27 cellular contexts compared by ENCODE assay signal in the genomic region with DNA sequence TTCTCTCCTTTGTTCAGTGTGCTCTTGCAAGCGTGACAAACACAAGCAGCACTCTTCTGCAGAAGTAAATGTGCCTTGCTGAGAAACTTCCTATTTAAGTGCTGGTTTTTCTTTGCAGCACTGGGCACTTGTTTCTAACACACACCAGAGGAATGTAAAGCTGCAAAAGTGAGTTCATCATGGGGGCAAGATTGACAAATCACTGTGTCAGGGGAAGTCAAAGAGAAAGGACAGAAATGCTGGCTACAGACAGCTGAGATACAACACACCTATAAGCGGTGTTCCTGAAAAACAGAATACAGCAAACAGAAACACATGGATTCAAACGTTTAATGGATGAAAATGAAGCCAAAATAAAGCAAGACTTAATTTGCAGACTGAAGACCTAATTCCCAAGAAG. TPM values are rescaled to one million over a fixed set of nuclear protein-coding genes. Genes with fewer than 3 reads are reported as not detected.
A peak's percentile ranks its signal among the peaks of the same experiment; 100 is the strongest.
DNase-seq lines count a peak whose midpoint lies in the region; ATAC-seq, FAIRE-seq and TF ChIP-seq lines count a peak whose summit lies in the region.
"Had no signal": no experiment of that assay in that cellular context is flagged by ENCODE, and none has a peak within 500 bp of the region (broad histone marks: within the 10 kb centered on the region; RNA-seq: fewer than 3 reads in every experiment).

No MANE protein-coding gene starts in this region.

- H3K4me1 ChIP-seq in HepG2 (ENCODE audit: insufficient read depth, low read length) (no peaks in the 10 kb centered on the region), right lobe of liver (no peaks in the 10 kb centered on the region)
- H3K4me1 ChIP-seq: ascending aorta had no signal

- peaks cover 0 to 5% of the 10 kb centered on the region in 2 experiments; a peak in 2 of 5 replicates for H3K27me3 ChIP-seq in HepG2 (ENCODE audit: control insufficient read depth in 1 of 2, insufficient read depth in 2 of 2, low read length in 2 of 2)
- H3K27me3 ChIP-seq in right lobe of liver, result no peaks in the 10 kb centered on the region
- H3K27me3 ChIP-seq: ascending aorta had no signal

- TF ChIP-seq CTCF in HepG2 (CRISPR knock-in tag; IDR thresholded peaks at IDR 0.05), result no peak
- TF ChIP-seq CTCF in right lobe of liver (IDR thresholded peaks at IDR 0.05), result no peak

- no peak overlapping the region for H2AFZ ChIP-seq in HepG2 (ENCODE audit: low read length)

- H3K4me2 ChIP-seq in HepG2 (ENCODE audit: low read depth, low read length), result no peak overlapping the region

- FAIRE-seq in HepG2 (lab: Jason Lieb, UNC), result no peak
- FAIRE-seq: D721Med, frontal cortex, small intestine, urothelium cell line had no signal

- H3K4me3 ChIP-seq in HepG2 (replicated peaks in 1 of 3; ENCODE audit: insufficient read depth in 1 of 3, low read depth in 2 of 3, low read length in 3 of 3), result no peak overlapping the region
- no peak overlapping the region for H3K4me3 ChIP-seq in right lobe of liver
- H3K4me3 ChIP-seq: ascending aorta, SK-N-MC had no signal

- TF ChIP-seq EP300 in HepG2 (IDR thresholded peaks at IDR 0.05; ENCODE audit: low read depth in 2 of 2, low read length in 2 of 2) (no peak), HepG2 (CRISPR knock-in tag; IDR thresholded peaks at IDR 0.05; ENCODE audit: borderline replicate concordance) (no peak)

- H3K9me3 ChIP-seq in HepG2 (ENCODE audit: low read length), result peaks cover 30% of the 10 kb centered on the region
- H3K9me3 ChIP-seq in right lobe of liver, result peaks cover 0 to 18% (median 1%) of the 10 kb centered on the region in 4 donors

- no peak overlapping the region for H3K9ac ChIP-seq in HepG2 (ENCODE audit: insufficient read depth, low read depth, low read length)

- TF ChIP-seq RAD21 in HepG2 (CRISPR knock-in tag; IDR thresholded peaks at IDR 0.05), result no peak

- TF ChIP-seq POLR2A in HepG2 (IDR thresholded peaks at IDR 0.05; ENCODE audit: insufficient read depth in 1 of 2, low read depth in 2 of 2, low read length in 2 of 2) (no peak), right lobe of liver (IDR thresholded peaks at IDR 0.05) (no peak), erythroblast (IDR thresholded peaks at IDR 0.05; ENCODE audit: low read length) (no peak)

- no peak overlapping the region for H3K27ac ChIP-seq in HepG2 (ENCODE audit: extremely low read length, insufficient read depth, low read length)
- no peak overlapping the region for H3K27ac ChIP-seq in right lobe of liver
- H3K27ac ChIP-seq: ascending aorta, SK-N-MC had no signal

- POLR2A ChIA-PET in HepG2 (lab: Yijun Ruan, JAX), result no interaction called here

- H3K79me2 ChIP-seq in HepG2 (ENCODE audit: insufficient read depth, low read length), result no peaks in the 10 kb centered on the region

- in situ Hi-C loops in HepG2 (cut with HindIII; ENCODE audit: extremely low pct_ligation_motif_present, low pct_unique_long_range_greater_than_20kb), result no loop called here

- intact Hi-C loops in HepG2 (cut with micrococcal nuclease; ENCODE audit: unreplicated experiment), result no loop called here
- intact Hi-C loops in right lobe of liver (cut with DNase I), result no loop called here

- 1% methylated on average over 3 of the region's 3 CpGs for WGBS in HepG2 (ENCODE audit: low lambda C conversion rate)
- 59% methylated on average over 3 of the region's 3 CpGs for WGBS in right lobe of liver (ENCODE audit: insufficient coverage, low coverage, low lambda C conversion rate, missing lambda C conversion rate)

- ATAC-seq in HepG2 (no peak), right lobe of liver (no peak), GM18502 (IDR thresholded peaks at IDR 0.05; ENCODE audit: poor library complexity, unreplicated experiment) (no peak)
- ATAC-seq: activated CD8-positive, alpha-beta memory T cell treated with anti-CD3 and anti-CD28 coated beads, Interleukin-2, amount 10 ng/mL, durations not matched to agents 7 days and 5 days; stimulated activated effector memory CD8-positive, alpha-beta T cell treated with anti-CD3 and anti-CD28 coated beads, Interleukin-12 subunit alpha, Interleukin-12 subunit beta, amount 100 ng/mL, for 72 hours had no signal

- H3K36me3 ChIP-seq in HepG2 (replicated peaks in 1 of 2; ENCODE audit: control insufficient read depth in 1 of 2, insufficient read depth in 2 of 2, low read length in 2 of 2) (no peaks in the 10 kb centered on the region), right lobe of liver (no peaks in the 10 kb centered on the region)
- H3K36me3 ChIP-seq: ascending aorta had no signal

- no peaks in the 10 kb centered on the region for H4K20me1 ChIP-seq in HepG2 (ENCODE audit: insufficient read depth, low read length)

- CTCF ChIA-PET in HepG2 (lab: Yijun Ruan, JAX; ENCODE audit: low intra/inter-chr PET ratio, low total read pairs), result no interaction called here

- DNase-seq in HepG2 (ENCODE audit: low spot score) (no peak), right lobe of liver (no peak), astrocyte of the hippocampus (ENCODE audit: low read depth, low spot score) (peak; percentile 19), erythroblast (lab: John Stamatoyannopoulos, UW) (peak; percentile 49 to 77), 8988T (no peak)
- no peak for DNase-seq in stimulated activated naive CD4-positive, alpha-beta T cell treated with Interleukin-2 at 50 U/mL for 16 hours (lab: John Stamatoyannopoulos, UW)
- DNase-seq in central memory CD4-positive, alpha-beta T cell, result no peak
- DNase-seq: activated CD4-positive, alpha-beta T cell treated with anti-CD3 and anti-CD28 coated beads, Interleukin-2, amount 10 ng/mL, durations not matched to agents 7 days and 5 days; activated CD8-positive, alpha-beta memory T cell treated with anti-CD3 and anti-CD28 coated beads, Interleukin-2, amount 10 ng/mL, durations not matched to agents 7 days and 5 days; activated naive CD4-positive, alpha-beta T cell treated with anti-CD3 and anti-CD28 coated beads, Interleukin-2, amount 50 U/mL, for 16 hours; C1 segment of cervical spinal cord; cortex of kidney; Kasumi-1; NCI-H1105; NCI-H2029 treated with DMSO at 0.1 percent for 48 hours; RPMI8226; small intestine; stimulated activated CD4-positive, alpha-beta T cell treated with anti-CD3 and anti-CD28 coated beads, Interleukin-2, amount 100 ng/mL, for 24 hours; T-helper 2 cell had no signal

- no TSS peak for BruUV-seq in HepG2 (replicated peaks; lab: Mats Ljungman, UMichigan)

TF ChIP-seq in HepG2, 621 proteins besides CTCF, POLR2A, EP300 and RAD21:
- TF ChIP-seq SRF (IDR thresholded peaks at IDR 0.05; ENCODE audit: low read depth, low read length) (no peak), ZNF562 (CRISPR knock-in tag; IDR thresholded peaks at IDR 0.05; ENCODE audit: borderline replicate concordance) (peak; percentile 90; the same call in 1 of the 2 replicates), SETDB1 (CRISPR knock-in tag; IDR thresholded peaks at IDR 0.05; ENCODE audit: borderline replicate concordance) (peak; percentile 65; the same call in 1 of the 2 replicates)
- TF ChIP-seq, protein P1, sequence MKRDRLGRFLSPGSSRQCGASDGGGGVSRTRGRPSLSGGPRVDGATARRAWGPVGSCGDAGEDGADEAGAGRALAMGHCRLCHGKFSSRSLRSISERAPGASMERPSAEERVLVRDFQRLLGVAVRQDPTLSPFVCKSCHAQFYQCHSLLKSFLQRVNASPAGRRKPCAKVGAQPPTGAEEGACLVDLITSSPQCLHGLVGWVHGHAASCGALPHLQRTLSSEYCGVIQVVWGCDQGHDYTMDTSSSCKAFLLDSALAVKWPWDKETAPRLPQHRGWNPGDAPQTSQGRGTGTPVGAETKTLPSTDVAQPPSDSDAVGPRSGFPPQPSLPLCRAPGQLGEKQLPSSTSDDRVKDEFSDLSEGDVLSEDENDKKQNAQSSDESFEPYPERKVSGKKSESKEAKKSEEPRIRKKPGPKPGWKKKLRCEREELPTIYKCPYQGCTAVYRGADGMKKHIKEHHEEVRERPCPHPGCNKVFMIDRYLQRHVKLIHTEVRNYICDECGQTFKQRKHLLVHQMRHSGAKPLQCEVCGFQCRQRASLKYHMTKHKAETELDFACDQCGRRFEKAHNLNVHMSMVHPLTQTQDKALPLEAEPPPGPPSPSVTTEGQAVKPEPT (CRISPR knock-in tag; IDR thresholded peaks at IDR 0.05; ENCODE audit: low read depth), result no peak
TF ChIP-seq in HepG2: peak in this region for 2.

RNA-seq across cellular contexts. Expression of gene ROR2, which starts 19.6 kb away (rescaled TPM):
- total RNA-seq in HepG2 (2016; rRNA removed; fragmentation: Illumina TruSeq; extraction: Trizol) (not detected in 2 replicates), right lobe of liver (1 to 10 TPM in 2 of 6 experiments, under 1 TPM in 3, not detected in 1; 0.12 to 1.2 (median 0.49) TPM)
- not detected in 2 replicates for total RNA-seq in HepG2 (2016; cell fraction: cytosol; rRNA removed; fragmentation: Illumina TruSeq; extraction: Trizol; ENCODE audit: low read depth)
- not detected in 2 replicates for total RNA-seq in HepG2 (2016; cell fraction: insoluble cytoplasmic fraction; rRNA removed; fragmentation: Illumina TruSeq; extraction: Trizol)
- not detected in 2 replicates for total RNA-seq in HepG2 (2016; cell fraction: membrane; rRNA removed; fragmentation: Illumina TruSeq; extraction: Trizol)
- total RNA-seq in HepG2 (2016; cell fraction: nucleus; rRNA removed; fragmentation: Illumina TruSeq; extraction: Trizol), result not detected in 2 replicates
- not detected in 2 replicates for polyA plus RNA-seq in HepG2 (2011; rRNA removed)
- polyA plus RNA-seq in HepG2 (2011; cell fraction: cytosol; rRNA removed), result not detected in 2 replicates
- not detected in 2 replicates for polyA plus RNA-seq in HepG2 (2011; cell fraction: nucleus; rRNA removed)
- polyA plus RNA-seq in HepG2 (2012), result not detected in 2 replicates
- polyA plus RNA-seq in HepG2 (2016; cell fraction: cytosol; fragmentation: Illumina TruSeq; extraction: Trizol; ENCODE audit: low read depth), result not detected in 2 replicates
- not detected in 2 replicates for polyA plus RNA-seq in HepG2 (2016; cell fraction: insoluble cytoplasmic fraction; fragmentation: Illumina TruSeq; extraction: Trizol; ENCODE audit: low read depth)
- polyA plus RNA-seq in HepG2 (2016; cell fraction: membrane; fragmentation: Illumina TruSeq; extraction: Trizol; ENCODE audit: low read depth), result not detected in 2 replicates
- polyA plus RNA-seq in HepG2 (2016; cell fraction: nucleus; fragmentation: Illumina TruSeq; extraction: Trizol; ENCODE audit: insufficient read depth, low read depth), result not detected in 2 replicates
- 0.60 and 1.2 TPM in 2 replicates for polyA minus RNA-seq in HepG2 (2011; rRNA and poly(A)+ RNA removed; ENCODE audit: low replicate concordance)
- not detected in 2 replicates for polyA minus RNA-seq in HepG2 (2011; cell fraction: cytosol; rRNA and poly(A)+ RNA removed)
- not detected in 2 replicates for polyA minus RNA-seq in HepG2 (2011; cell fraction: nucleus; rRNA and poly(A)+ RNA removed)
- total RNA-seq: pulmonary artery endothelial cell had no signal

Comparison
In these comparisons a context has a peak if more than half of its experiments do, and no peak if none do; other contexts are left out.
1. DNase-seq: peak in astrocyte of the hippocampus (single experiment) and erythroblast (2 of 2); none in HepG2 (single experiment), right lobe of liver (0 of 3), stimulated activated naive CD4-positive, alpha-beta T cell treated with Interleukin-2 at 50 U/mL for 16 hours (single experiment), central memory CD4-positive, alpha-beta T cell (single experiment) and 8988T (single experiment).